In the genomic region with DNA sequence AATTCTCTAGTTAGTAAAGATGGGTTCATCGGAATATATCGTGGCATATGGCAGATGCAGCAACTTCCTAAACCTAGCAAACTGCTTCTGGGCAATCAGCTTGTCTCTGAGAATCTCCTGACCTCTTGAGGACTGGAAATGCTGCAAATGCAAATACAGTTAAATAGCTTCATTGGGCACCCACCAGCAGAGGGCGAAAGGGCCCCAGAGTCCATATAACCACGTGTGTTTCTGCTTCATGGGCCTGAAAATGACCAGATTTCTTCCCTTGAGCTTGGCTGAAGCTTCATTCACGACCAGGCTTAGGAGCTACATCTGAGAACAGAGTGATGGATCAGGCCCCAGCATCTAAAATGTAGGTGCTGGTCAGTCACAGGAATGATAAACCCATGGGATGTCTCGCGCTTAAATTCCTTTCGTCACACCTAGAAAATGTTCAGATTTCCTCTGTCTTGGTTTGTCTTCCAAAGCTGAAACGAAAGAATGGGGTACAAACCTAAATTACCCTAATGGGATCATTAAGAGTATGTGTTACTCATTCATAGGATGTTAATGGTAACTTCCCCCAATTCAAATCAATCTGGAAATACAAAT, we compare ENCODE assay signal across 8 cellular contexts.
DNase-seq lines count a peak whose midpoint lies in the region; ATAC-seq and TF ChIP-seq lines count a peak whose summit lies in the region.

No MANE protein-coding gene starts in this region.

- no peaks in the 10 kb centered on the region for H3K27me3 ChIP-seq in Peyer's patch

- no peaks in the 10 kb centered on the region for H3K9me3 ChIP-seq in Peyer's patch

- H3K9me3 Mint-ChIP-seq in mesothelial cell of epicardium, result no peaks in the 10 kb centered on the region

- DNase-seq in COLO829 (ENCODE audit: low spot score) (peak; percentile 50), HFF-Myc (ENCODE audit: extremely low read depth, low read depth) (no peak), Peyer's patch (peak in 2 of 3 donors; percentile 34 to 65), cardiac fibroblast (ENCODE audit: low read depth in 2 of 2) (peak in 1 of 2 donors; percentile 62), mesothelial cell of epicardium (ENCODE audit: low spot score in 2 of 2, unreplicated experiment in 2 of 2) (peak in 1 of 2 experiments; percentile 46)

- TF ChIP-seq POLR2A in Peyer's patch (IDR thresholded peaks at IDR 0.05), result no peak

- no peaks in the 10 kb centered on the region for H3K36me3 Mint-ChIP-seq in mesothelial cell of epicardium

- H3K4me1 ChIP-seq in Peyer's patch, result no peaks in the 10 kb centered on the region

- H3K4me3 ChIP-seq in HFF-Myc (replicated peaks; ENCODE audit: low read depth, low read length), result no peak overlapping the region
- no peak overlapping the region for H3K4me3 ChIP-seq in Peyer's patch
- H3K4me3 ChIP-seq in cardiac fibroblast (replicated peaks in 1 of 2; ENCODE audit: low read depth in 2 of 2, low read length in 2 of 2), result no peak overlapping the region

- H3K27ac ChIP-seq in Peyer's patch, result no peak overlapping the region

- no peak overlapping the region for H3K4me3 Mint-ChIP-seq in mesothelial cell of epicardium

- peaks cover 15% of the 10 kb centered on the region for H3K27me3 Mint-ChIP-seq in mesothelial cell of epicardium (ENCODE audit: low read depth)

- ATAC-seq in HG03457 (IDR thresholded peaks at IDR 0.05; ENCODE audit: unreplicated experiment) (no peak), HG02970 (IDR thresholded peaks at IDR 0.05; ENCODE audit: low FRiP score, unreplicated experiment) (no peak), HG02852 (IDR thresholded peaks at IDR 0.05; ENCODE audit: unreplicated experiment) (no peak)

- no peak overlapping the region for H3K27ac Mint-ChIP-seq in mesothelial cell of epicardium

- H3K36me3 ChIP-seq in Peyer's patch, result no peaks in the 10 kb centered on the region

- peak; percentile 25 for TF ChIP-seq CTCF in HFF-Myc (IDR thresholded peaks at IDR 0.05; ENCODE audit: low read depth, low read length, missing control alignments)
- peak in 5 of 6 experiments; percentile 6 to 44 (median 36) for TF ChIP-seq CTCF in Peyer's patch (IDR thresholded peaks at IDR 0.05)
- peak; percentile 55 for TF ChIP-seq CTCF in cardiac fibroblast (IDR thresholded peaks at IDR 0.05; ENCODE audit: low read depth, low read length)
- peak; percentile 52 for TF ChIP-seq CTCF in mesothelial cell of epicardium (IDR thresholded peaks at IDR 0.05; ENCODE audit: unreplicated experiment)

- H3K4me1 Mint-ChIP-seq in mesothelial cell of epicardium, result no peaks in the 10 kb centered on the region
